15 cellular contexts compared by ENCODE assay signal in genomic region chr4:137307806-137308205, GRCh38.
DNase-seq lines count a peak whose midpoint lies in the region; ATAC-seq, FAIRE-seq and TF ChIP-seq lines count a peak whose summit lies in the region.
"Had no signal": no experiment of that assay in that cellular context is flagged by ENCODE, and none has a peak within 500 bp of the region (broad histone marks: within the 10 kb centered on the region; RNA-seq: fewer than 3 reads in every experiment).

No MANE protein-coding gene starts in this region.

- FAIRE-seq in GM12892 (lab: Jason Lieb, UNC): no peak
- FAIRE-seq: endothelial cell of umbilical vein had no signal

- no peak overlapping the region for H3K27ac ChIP-seq in colonic mucosa
- H3K27ac ChIP-seq: BLaER1 had no signal

- no peak for ATAC-seq in effector memory CD8-positive, alpha-beta T cell (replicated peaks)

- 0 out of 2 replicates have a peak, but pooled peaks cover 2% of the 10 kb centered on the region for H3K36me3 ChIP-seq in MG63
- H3K36me3 ChIP-seq in colonic mucosa: no peaks in the 10 kb centered on the region
- H3K36me3 ChIP-seq: BLaER1 had no signal

- peak; percentile 42 for DNase-seq in AG09319 (ENCODE audit: extremely low read depth, low read depth)
- DNase-seq in MG63: peak; percentile 72
- peak; percentile 19 for DNase-seq in colonic mucosa
- no peak for DNase-seq in GDM1 (lab: John Stamatoyannopoulos, UW)
- DNase-seq in GM12892 (ENCODE audit: insufficient read length): no peak
- DNase-seq in effector memory CD8-positive, alpha-beta T cell: no peak
- no peak for DNase-seq in activated CD4-positive, alpha-beta T cell treated with anti-CD3 and anti-CD28 coated beads, Interleukin-2, amount 50 U/mL, for 1 hour
- DNase-seq: activated T-cell treated with anti-CD3 and anti-CD28 coated beads, Interleukin-2, amount 50 U/mL, for 24 hours; mesendoderm; NCI-H1105; NCI-H526; stimulated activated CD4-positive, alpha-beta T cell treated with anti-CD3 and anti-CD28 coated beads, Interleukin-2, amount 100 ng/mL, for 24 hours had no signal

- H3K9me3 ChIP-seq in MG63: peaks cover 6% of the 10 kb centered on the region; the same call in 1 of the 2 replicates
- H3K9me3 ChIP-seq in colonic mucosa: no peaks in the 10 kb centered on the region
- H3K9me3 ChIP-seq: BLaER1 had no signal

- H3K27ac Mint-ChIP-seq in nephron: peak overlapping the region; percentile 41 to 74 (median 67)
- no peak overlapping the region for H3K27ac Mint-ChIP-seq in effector memory CD8-positive, alpha-beta T cell
- H3K27ac Mint-ChIP-seq: activated T-cell treated with anti-CD3 and anti-CD28 coated beads, Interleukin-2, amount 50 U/mL, for 24 hours had no signal

- H3K4me1 Mint-ChIP-seq in nephron: peaks cover 22% of the 10 kb centered on the region
- no peaks in the 10 kb centered on the region for H3K4me1 Mint-ChIP-seq in effector memory CD8-positive, alpha-beta T cell (ENCODE audit: low read depth in 2 of 2)

- no peaks in the 10 kb centered on the region for H3K9me3 Mint-ChIP-seq in nephron
- H3K9me3 Mint-ChIP-seq in effector memory CD8-positive, alpha-beta T cell: peaks cover 0 to 5% of the 10 kb centered on the region in 2 donors

- no peaks in the 10 kb centered on the region for H3K36me3 Mint-ChIP-seq in nephron (ENCODE audit: low read depth)
- H3K36me3 Mint-ChIP-seq in effector memory CD8-positive, alpha-beta T cell (ENCODE audit: insufficient read depth): no peaks in the 10 kb centered on the region

- no peak overlapping the region for H3K9ac ChIP-seq in colonic mucosa (ENCODE audit: low read depth in 2 of 2, low read length in 2 of 2)
- H3K9ac ChIP-seq: BLaER1 had no signal

- no peaks in the 10 kb centered on the region for H3K27me3 Mint-ChIP-seq in nephron (ENCODE audit: low read depth)
- H3K27me3 Mint-ChIP-seq in effector memory CD8-positive, alpha-beta T cell: no peaks in the 10 kb centered on the region
- H3K27me3 Mint-ChIP-seq: activated T-cell treated with anti-CD3 and anti-CD28 coated beads, Interleukin-2, amount 50 U/mL, for 24 hours had no signal

- intact Hi-C loops in colonic mucosa (cut with DNase I): no loop called here

- H3K4me1 ChIP-seq in colonic mucosa: no peaks in the 10 kb centered on the region
- H3K4me1 ChIP-seq: BLaER1 had no signal

- no peak overlapping the region for H3K4me3 Mint-ChIP-seq in nephron
- H3K4me3 Mint-ChIP-seq in effector memory CD8-positive, alpha-beta T cell: no peak overlapping the region
- H3K4me3 Mint-ChIP-seq: activated T-cell treated with anti-CD3 and anti-CD28 coated beads, Interleukin-2, amount 50 U/mL, for 24 hours had no signal

- no peak for TF ChIP-seq CTCF in AG09319 (IDR thresholded peaks at IDR 0.05; ENCODE audit: low read depth, low read length)
- no peak for TF ChIP-seq CTCF in colonic mucosa (IDR thresholded peaks at IDR 0.05)
- TF ChIP-seq CTCF in nephron (IDR thresholded peaks at IDR 0.05; ENCODE audit: unreplicated experiment in 3 of 3): no peak

- H3K4me3 ChIP-seq in MG63 (no peak overlapping the region), colonic mucosa (no peak overlapping the region)
- H3K4me3 ChIP-seq: BLaER1 had no signal

- no peak for TF ChIP-seq POLR2A in GM12892 (IDR thresholded peaks at IDR 0.05; ENCODE audit: low read depth, low read length)

- H3K27me3 ChIP-seq in MG63: no peaks in the 10 kb centered on the region
- no peaks in the 10 kb centered on the region for H3K27me3 ChIP-seq in colonic mucosa
- H3K27me3 ChIP-seq: BLaER1 had no signal

Comparison
In these comparisons a context has a peak if more than half of its experiments do, and no peak if none do; other contexts are left out.
1. DNase-seq: peak in AG09319 (single experiment), MG63 (single experiment) and colonic mucosa (single experiment); none in GDM1 (single experiment), GM12892 (single experiment), effector memory CD8-positive, alpha-beta T cell (0 of 3) and activated CD4-positive, alpha-beta T cell treated with anti-CD3 and anti-CD28 coated beads, Interleukin-2, amount 50 U/mL, for 1 hour (single experiment).
2. H3K27ac Mint-ChIP-seq: peak in nephron (3 of 3); none in effector memory CD8-positive, alpha-beta T cell (0 of 2).